21 cellular contexts compared by ENCODE assay signal in genomic region chr7:36019966-36020365, GRCh38.
"Had no signal": no experiment of that assay in that cellular context is flagged by ENCODE, and none has a peak within 500 bp of the region (broad histone marks: within the 10 kb centered on the region; RNA-seq: fewer than 3 reads in every experiment).

No MANE protein-coding gene starts in this region.

- H3K27me3 ChIP-seq: ovary, sigmoid colon, spleen, transverse colon, vagina had no signal

- H3K36me3 Mint-ChIP-seq: naive thymus-derived CD8-positive, alpha-beta T cell; stimulated activated naive B cell treated with anti-CD40 and anti-IgM and Interleukin-4, amounts not matched to agents 10 μg/mL and 1 μg/mL and 100 μg/mL, for 72 hours had no signal

- DNase-seq: cortex of kidney; effector memory CD8-positive, alpha-beta T cell; head of caudate nucleus; kidney; left colon; left ventricle myocardium superior; lower lobe of right lung; naive thymus-derived CD8-positive, alpha-beta T cell; ovary; posterior cingulate gyrus; psoas muscle; sigmoid colon; spleen; stimulated activated CD4-positive, alpha-beta T cell treated with anti-CD3 and anti-CD28 coated beads, Interleukin-2, amount 100 ng/mL, for 48 hours; stimulated activated naive B cell treated with anti-CD40 and anti-IgM and Interleukin-4, amounts not matched to agents 10 μg/mL and 1 μg/mL and 100 μg/mL, for 72 hours; transverse colon had no signal

- H3K9me3 ChIP-seq: lower lobe of right lung, ovary, psoas muscle, sigmoid colon, spleen, thoracic aorta, transverse colon, vagina had no signal

- ATAC-seq: effector memory CD8-positive, alpha-beta T cell; left colon; left ventricle myocardium superior; lower lobe of right lung; naive thymus-derived CD8-positive, alpha-beta T cell; psoas muscle; stimulated activated naive B cell treated with anti-CD40 and anti-IgM and Interleukin-4, amounts not matched to agents 10 μg/mL and 1 μg/mL and 100 μg/mL, for 72 hours had no signal

- H3K27ac Mint-ChIP-seq: naive thymus-derived CD8-positive, alpha-beta T cell; stimulated activated naive B cell treated with anti-CD40 and anti-IgM and Interleukin-4, amounts not matched to agents 10 μg/mL and 1 μg/mL and 100 μg/mL, for 72 hours; stimulated activated naive CD8-positive, alpha-beta T cell treated with anti-CD3 and anti-CD28 coated beads, Interleukin-15, Interleukin-2, amounts not matched to agents 100 ng/mL and 50 ng/mL, for 24 hours had no signal

- H3K36me3 ChIP-seq: lower lobe of right lung, ovary, sigmoid colon, spleen, thoracic aorta, transverse colon, vagina had no signal

- H3K4me1 Mint-ChIP-seq: stimulated activated naive B cell treated with anti-CD40 and anti-IgM and Interleukin-4, amounts not matched to agents 10 μg/mL and 1 μg/mL and 100 μg/mL, for 72 hours had no signal

- H3K4me3 ChIP-seq: lower lobe of right lung, ovary, psoas muscle, sigmoid colon, spleen, thoracic aorta, transverse colon, vagina had no signal

- H3K27ac ChIP-seq: lower lobe of right lung, ovary, psoas muscle, sigmoid colon, spleen, thoracic aorta, transverse colon, vagina had no signal

- H3K27me3 Mint-ChIP-seq: stimulated activated naive CD8-positive, alpha-beta T cell treated with anti-CD3 and anti-CD28 coated beads, Interleukin-15, Interleukin-2, amounts not matched to agents 100 ng/mL and 50 ng/mL, for 24 hours had no signal

- H3K9me3 Mint-ChIP-seq: effector memory CD8-positive, alpha-beta T cell; naive thymus-derived CD8-positive, alpha-beta T cell; neural crest cell; stimulated activated naive B cell treated with anti-CD40 and anti-IgM and Interleukin-4, amounts not matched to agents 10 μg/mL and 1 μg/mL and 100 μg/mL, for 72 hours; stimulated activated naive CD8-positive, alpha-beta T cell treated with anti-CD3 and anti-CD28 coated beads, Interleukin-15, Interleukin-2, amounts not matched to agents 100 ng/mL and 50 ng/mL, for 24 hours had no signal

- FAIRE-seq: frontal cortex, kidney had no signal

- H3K4me1 ChIP-seq: lower lobe of right lung, sigmoid colon, transverse colon, vagina had no signal

- H3K4me3 Mint-ChIP-seq: effector memory CD8-positive, alpha-beta T cell; naive thymus-derived CD8-positive, alpha-beta T cell; neural crest cell; stimulated activated naive B cell treated with anti-CD40 and anti-IgM and Interleukin-4, amounts not matched to agents 10 μg/mL and 1 μg/mL and 100 μg/mL, for 72 hours; stimulated activated naive CD8-positive, alpha-beta T cell treated with anti-CD3 and anti-CD28 coated beads, Interleukin-15, Interleukin-2, amounts not matched to agents 100 ng/mL and 50 ng/mL, for 24 hours had no signal
